ENCODE assay signal across 7 cellular contexts in the genomic region with DNA sequence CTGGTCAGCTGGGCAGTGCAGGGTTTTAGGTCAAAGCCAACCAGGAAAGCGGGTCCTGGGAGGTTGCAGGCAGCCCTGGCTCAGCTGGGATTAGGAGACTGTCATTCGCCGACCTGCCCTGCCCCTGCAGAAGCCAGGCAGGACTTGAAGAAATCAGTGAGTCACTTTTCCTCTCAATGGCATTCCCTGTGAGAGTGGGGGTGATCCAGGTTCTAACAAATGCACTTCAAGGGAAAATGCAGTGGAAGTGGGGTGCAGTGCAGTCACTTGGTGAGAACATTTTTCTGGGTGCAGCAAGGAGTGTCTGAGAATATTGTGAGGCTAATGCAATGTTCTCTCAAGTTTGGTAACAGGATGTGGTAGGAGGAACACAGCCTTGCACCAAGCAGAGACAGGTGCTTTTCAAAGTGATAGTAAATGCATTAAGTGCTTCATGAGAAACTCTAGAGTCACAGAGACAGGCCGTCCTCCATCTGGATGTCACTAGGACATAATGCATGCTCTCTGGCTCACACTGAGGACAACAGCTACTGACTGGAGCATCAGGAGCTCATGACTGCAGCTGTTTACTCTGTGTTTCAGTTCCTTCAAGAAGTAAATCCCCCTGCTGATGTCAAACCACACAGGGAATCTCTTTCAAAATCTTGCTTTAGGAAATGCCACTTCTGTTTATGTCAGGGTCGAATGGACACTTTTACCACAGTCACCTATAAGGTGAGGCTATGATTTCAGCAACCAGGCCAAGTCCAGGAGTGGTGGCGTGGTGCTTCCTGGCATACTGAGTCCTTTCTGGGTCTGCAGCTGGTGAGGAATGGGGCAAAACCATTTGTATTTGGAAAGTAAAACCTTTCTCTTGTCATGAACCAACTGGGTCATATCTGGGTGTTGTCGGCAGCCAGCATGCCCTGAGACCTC. TPM values are rescaled to one million over a fixed set of nuclear protein-coding genes. Genes with fewer than 3 reads are reported as not detected.
DNase-seq lines count a peak whose midpoint lies in the region; ATAC-seq and TF ChIP-seq lines count a peak whose summit lies in the region.

No MANE protein-coding gene starts in this region.

- intact Hi-C loops in activated CD8-positive, alpha-beta T cell treated with anti-CD3 and anti-CD28 coated beads for 36 hours (cut with micrococcal nuclease): no loop called here

- H3K27me3 Mint-ChIP-seq in activated CD8-positive, alpha-beta T cell treated with anti-CD3 and anti-CD28 coated beads for 36 hours: no peaks in the 10 kb centered on the region
- no peaks in the 10 kb centered on the region for H3K27me3 Mint-ChIP-seq in naive thymus-derived CD8-positive, alpha-beta T cell

- ATAC-seq in GM18499 (IDR thresholded peaks at IDR 0.05; ENCODE audit: insufficient read depth, unreplicated experiment): peak; percentile 75
- peak; percentile 79 for ATAC-seq in GM21423 (IDR thresholded peaks at IDR 0.05; ENCODE audit: unreplicated experiment)
- ATAC-seq in HG03558 (IDR thresholded peaks at IDR 0.05; ENCODE audit: extremely low read depth, unreplicated experiment): peak; percentile 82
- peak; percentile 93 for ATAC-seq in activated CD8-positive, alpha-beta T cell treated with anti-CD3 and anti-CD28 coated beads for 36 hours
- peak; percentile 93 to 95 for ATAC-seq in naive thymus-derived CD8-positive, alpha-beta T cell

- peak; percentile 74 for DNase-seq in activated CD8-positive, alpha-beta T cell treated with anti-CD3 and anti-CD28 coated beads for 36 hours
- DNase-seq in naive thymus-derived CD8-positive, alpha-beta T cell: peak in 9 of 10 donors; percentile 26 to 80 (median 56)
- DNase-seq in NCI-H446 treated with DMSO at 0.1 percent for 48 hours (lab: John Stamatoyannopoulos, UW) (no peak), NCI-H1694 (lab: John Stamatoyannopoulos, UW) (no peak)

- CTCF ChIA-PET in activated CD8-positive, alpha-beta T cell treated with anti-CD3 and anti-CD28 coated beads for 36 hours (lab: Charles Lee): interaction anchor here (1.5 to 2.0 kb wide), 4 partner anchors 8 to 105 kb away, joined by 4 to 10 read pairs (median 4); no protein-coding TSS in a partner anchor

- no peak for TF ChIP-seq CTCF in activated CD8-positive, alpha-beta T cell treated with anti-CD3 and anti-CD28 coated beads for 36 hours (IDR thresholded peaks at IDR 0.05)

- H3K4me3 Mint-ChIP-seq in activated CD8-positive, alpha-beta T cell treated with anti-CD3 and anti-CD28 coated beads for 36 hours: peak overlapping the region; percentile 44
- H3K4me3 Mint-ChIP-seq in naive thymus-derived CD8-positive, alpha-beta T cell: peak overlapping the region; percentile 43 to 84 (median 70)

- no peaks in the 10 kb centered on the region for H3K9me3 Mint-ChIP-seq in activated CD8-positive, alpha-beta T cell treated with anti-CD3 and anti-CD28 coated beads for 36 hours
- H3K9me3 Mint-ChIP-seq in naive thymus-derived CD8-positive, alpha-beta T cell: peaks cover 0 to 1% (median 0%) of the 10 kb centered on the region in 9 donors

- POLR2A ChIA-PET in activated CD8-positive, alpha-beta T cell treated with anti-CD3 and anti-CD28 coated beads for 36 hours (lab: Charles Lee): interaction anchor here (0.7 to 2.6 kb wide), 9 partner anchors 8 to 20 kb away, joined by 3 to 14 read pairs (median 8); no protein-coding TSS in a partner anchor
- POLR2A ChIA-PET in naive thymus-derived CD8-positive, alpha-beta T cell (lab: Charles Lee): interaction anchor here (0.8 to 36.8 kb wide), 3 partner anchors 9 to 48 kb away, joined by 3 to 889 read pairs (median 889); partner anchors contain the start of gene CDK5R1

- H3K36me3 Mint-ChIP-seq in activated CD8-positive, alpha-beta T cell treated with anti-CD3 and anti-CD28 coated beads for 36 hours (ENCODE audit: low read depth): no peaks in the 10 kb centered on the region
- no peaks in the 10 kb centered on the region for H3K36me3 Mint-ChIP-seq in naive thymus-derived CD8-positive, alpha-beta T cell

- peak overlapping the region; percentile 91 for H3K27ac Mint-ChIP-seq in activated CD8-positive, alpha-beta T cell treated with anti-CD3 and anti-CD28 coated beads for 36 hours
- H3K27ac Mint-ChIP-seq in naive thymus-derived CD8-positive, alpha-beta T cell: peak overlapping the region; percentile 97 to 100 (median 98)

- H3K4me1 Mint-ChIP-seq in activated CD8-positive, alpha-beta T cell treated with anti-CD3 and anti-CD28 coated beads for 36 hours (ENCODE audit: low read depth): peaks cover 60% of the 10 kb centered on the region
- H3K4me1 Mint-ChIP-seq in naive thymus-derived CD8-positive, alpha-beta T cell: peaks cover 34 to 88% (median 73%) of the 10 kb centered on the region in 4 donors

RNA-seq across cellular contexts. Expression of gene CDK5R1, which starts 16.7 kb away (rescaled TPM):
- 10 to 100 TPM; 10.2 to 10.5 TPM for total RNA-seq in activated CD8-positive, alpha-beta T cell treated with anti-CD3 and anti-CD28 coated beads for 36 hours
- 10 to 100 TPM; 17.6 to 17.8 TPM for total RNA-seq in naive thymus-derived CD8-positive, alpha-beta T cell
- 10 to 100 TPM in 1 of 3 donors, 1 to 10 TPM in 2; 5.9 to 12.0 (median 9.6) TPM for polyA plus RNA-seq in naive thymus-derived CD8-positive, alpha-beta T cell

RNA-seq across cellular contexts. Expression of gene PSMD11, which starts 59.2 kb away (rescaled TPM):
- 100 to 1,000 TPM; 119 to 130 TPM for total RNA-seq in activated CD8-positive, alpha-beta T cell treated with anti-CD3 and anti-CD28 coated beads for 36 hours
- 10 to 100 TPM; 64.9 to 72.2 TPM for total RNA-seq in naive thymus-derived CD8-positive, alpha-beta T cell
- polyA plus RNA-seq in naive thymus-derived CD8-positive, alpha-beta T cell: 100 to 1,000 TPM; 102 to 122 (median 112) TPM

Comparison
In these comparisons a context has a peak if more than half of its experiments do, and no peak if none do; other contexts are left out.
1. DNase-seq: peak in activated CD8-positive, alpha-beta T cell treated with anti-CD3 and anti-CD28 coated beads for 36 hours (single experiment) and naive thymus-derived CD8-positive, alpha-beta T cell (9 of 10); none in NCI-H446 treated with DMSO at 0.1 percent for 48 hours (single experiment) and NCI-H1694 (single experiment).
2. Peak in every context shown above with its lines, with median percentiles within 50 percentile points of each other: ATAC-seq.